Comparison of ENCODE assay signal across 26 cellular contexts in genomic region chr13:101972191-101972590, GRCh38.
"Had no signal": no experiment of that assay in that cellular context is flagged by ENCODE, and none has a peak within 500 bp of the region (broad histone marks: within the 10 kb centered on the region; RNA-seq: fewer than 3 reads in every experiment).

No MANE protein-coding gene starts in this region.

- ATAC-seq: stimulated activated effector memory CD8-positive, alpha-beta T cell treated with anti-CD3 and anti-CD28 coated beads, Interleukin-12 subunit alpha, Interleukin-12 subunit beta, amount 100 ng/mL, for 72 hours; stimulated activated memory B cell treated with anti-CD40 and anti-IgM and Interleukin-4, amounts not matched to agents 10 μg/mL and 1 μg/mL and 100 μg/mL, for 72 hours; stimulated activated naive B cell treated with anti-CD40 and anti-IgM and Interleukin-4, amounts not matched to agents 10 μg/mL and 1 μg/mL and 100 μg/mL, for 72 hours; stimulated activated naive CD8-positive, alpha-beta T cell treated with anti-CD3 and anti-CD28 coated beads, Interleukin-15, amount 100 ng/mL, for 72 hours; stimulated activated naive CD8-positive, alpha-beta T cell treated with anti-CD3 and anti-CD28 coated beads, Interleukin-15, Interleukin-2, amounts not matched to agents 100 U/mL and 50 U/mL, for 24 hours; upper lobe of right lung had no signal

- H3K36me3 ChIP-seq: stomach, suprapubic skin, thoracic aorta, thyroid gland, tibial artery, tibial nerve, transverse colon, upper lobe of left lung, upper lobe of right lung, uterus, vagina had no signal

- H3K4me3 ChIP-seq: stomach, suprapubic skin, testis, thoracic aorta, thyroid gland, tibial artery, tibial nerve, transverse colon, upper lobe of left lung, upper lobe of right lung, uterus, vagina had no signal

- DNase-seq: stimulated activated CD4-positive, alpha-beta T cell treated with anti-CD3 and anti-CD28 coated beads, Interleukin-2, amount 100 ng/mL, for 48 hours; stimulated activated CD4-positive, alpha-beta T cell treated with anti-CD3 and anti-CD28 coated beads, Interleukin-4, amount 100 ng/mL, for 1 hour; stimulated activated CD4-positive, alpha-beta T cell treated with anti-CD3 and anti-CD28 coated beads, Interleukin-4, amount 100 ng/mL, for 24 hours; stimulated activated CD4-positive, alpha-beta T cell treated with anti-CD3 and anti-CD28 coated beads, Interleukin-4, amount 100 ng/mL, for 4 hours; stimulated activated CD8-positive, alpha-beta memory T cell treated with anti-CD3 and anti-CD28 coated beads, Interleukin-4, amount 100 ng/mL, for 48 hours; stimulated activated naive B cell treated with anti-CD40 and anti-IgM and Interleukin-4, amounts not matched to agents 10 μg/mL and 1 μg/mL and 100 μg/mL, for 72 hours; stimulated activated naive CD4-positive, alpha-beta T cell; stimulated activated naive CD4-positive, alpha-beta T cell treated with Interleukin-2 at 50 U/mL for 16 hours; stimulated activated naive CD8-positive, alpha-beta T cell treated with anti-CD3 and anti-CD28 coated beads, Interleukin-15, amount 100 ng/mL, for 72 hours; stimulated activated naive CD8-positive, alpha-beta T cell treated with anti-CD3 and anti-CD28 coated beads, Interleukin-15, Interleukin-2, amounts not matched to agents 100 U/mL and 50 U/mL, for 24 hours; stomach; substantia nigra; testis; thyroid gland; tibial artery; transverse colon; upper lobe of left lung; upper lobe of right lung; uterus had no signal

- FAIRE-seq: urothelium cell line had no signal

- H3K27me3 ChIP-seq: stomach, suprapubic skin, testis, thyroid gland, tibial artery, tibial nerve, transverse colon, upper lobe of left lung, upper lobe of right lung, uterus, vagina had no signal

- H3K9me3 ChIP-seq: stomach, suprapubic skin, testis, thoracic aorta, thyroid gland, tibial artery, tibial nerve, transverse colon, upper lobe of left lung, upper lobe of right lung, uterus, vagina had no signal

- H3K4me1 ChIP-seq: stomach, suprapubic skin, thyroid gland, transverse colon, upper lobe of left lung, upper lobe of right lung, uterus, vagina had no signal

- H3K27ac ChIP-seq: stomach, suprapubic skin, testis, thoracic aorta, thyroid gland, tibial artery, tibial nerve, transverse colon, upper lobe of left lung, upper lobe of right lung, uterus, vagina had no signal
